Comparison of ENCODE assay signal across 16 cellular contexts in genomic region chr1:222930097-222930496, GRCh38.
DNase-seq lines count a peak whose midpoint lies in the region; ATAC-seq and TF ChIP-seq lines count a peak whose summit lies in the region.
"Had no signal": no experiment of that assay in that cellular context is flagged by ENCODE, and none has a peak within 500 bp of the region (broad histone marks: within the 10 kb centered on the region; RNA-seq: fewer than 3 reads in every experiment).

No MANE protein-coding gene starts in this region.

- H3K4me3 ChIP-seq in hepatocyte (no peak overlapping the region), psoas muscle (peak overlapping the region; percentile 62)

- H4K20me1 ChIP-seq in hepatocyte (ENCODE audit: insufficient read depth, poor library complexity, severe bottlenecking), result no peaks in the 10 kb centered on the region

- DNase-seq in NCI-H2171 treated with DMSO at 0.1 percent for 48 hours (lab: John Stamatoyannopoulos, UW) (peak; percentile 8), NCI-H2171 (lab: John Stamatoyannopoulos, UW) (no peak), HEK293T (ENCODE audit: extremely low spot score) (no peak), hepatocyte (ENCODE audit: low spot score) (no peak), psoas muscle (no peak), GF-D8 (lab: John Stamatoyannopoulos, UW) (no peak), RWPE1 (ENCODE audit: low spot score) (no peak), NCI-H2107 (lab: John Stamatoyannopoulos, UW) (no peak)
- DNase-seq: COR-L47; DMS79 treated with DMSO at 0.1 percent for 48 hours; NCI-H1930; NCI-H510A treated with DMSO at 0.1 percent for 48 hours; NK-92 treated with Interleukin-12 subunit alpha and Interleukin-12 subunit beta, amount 100 ng/mL, for 24 hours; OCI-M1; SK-N-SH had no signal

- POLR2A ChIA-PET in HEK293T (lab: Yijun Ruan, JAX), result no interaction called here
- POLR2A ChIA-PET in RWPE1 (lab: Yijun Ruan, JAX; ENCODE audit: low non-redundant PET), result no interaction called here

- H3K9me3 ChIP-seq in hepatocyte (ENCODE audit: low read depth) (no peaks in the 10 kb centered on the region), psoas muscle (no peaks in the 10 kb centered on the region)
- H3K9me3 ChIP-seq: SK-N-SH had no signal

- CTCF ChIA-PET in HEK293T (lab: Yijun Ruan, JAX) (no interaction called here), RWPE1 (lab: Yijun Ruan, JAX) (no interaction called here)

- H3K4me2 ChIP-seq in hepatocyte, result peak overlapping the region; percentile 69
- H3K4me2 ChIP-seq: SK-N-SH had no signal

- H3K27ac ChIP-seq in hepatocyte, result no peak overlapping the region
- no peak overlapping the region for H3K27ac ChIP-seq in psoas muscle
- H3K27ac ChIP-seq in RWPE1, result no peak overlapping the region
- H3K27ac ChIP-seq: C4-2B had no signal

- no peak overlapping the region for H2AFZ ChIP-seq in hepatocyte

- no peaks in the 10 kb centered on the region for H3K9me2 ChIP-seq in hepatocyte (replicated peaks; ENCODE audit: insufficient read depth)
- H3K9me2 ChIP-seq: SK-N-SH had no signal

- intact Hi-C loops in psoas muscle (cut with DNase I), result loop anchor here in 1 of 2 donors (5.0 kb wide), 1 partner anchor 48 kb away; no protein-coding TSS in a partner anchor

- no peaks in the 10 kb centered on the region for H3K27me3 ChIP-seq in hepatocyte
- no peaks in the 10 kb centered on the region for H3K27me3 ChIP-seq in psoas muscle (ENCODE audit: insufficient read depth in 3 of 3, low read length in 2 of 3)

- TF ChIP-seq CTCF in hepatocyte (IDR thresholded peaks at IDR 0.05; ENCODE audit: poor library complexity) (no peak), psoas muscle (IDR thresholded peaks at IDR 0.05) (no peak), RWPE1 (conservative IDR thresholded peaks at IDR 0.05; ENCODE audit: low read depth) (no peak)

- ATAC-seq in psoas muscle, result no peak

- peaks cover 16% of the 10 kb centered on the region for H3K4me1 ChIP-seq in hepatocyte (ENCODE audit: insufficient read depth)
- peaks cover 9% of the 10 kb centered on the region for H3K4me1 ChIP-seq in psoas muscle

- peaks cover 25% of the 10 kb centered on the region for H3K79me2 ChIP-seq in hepatocyte

- H3K36me3 ChIP-seq in hepatocyte (replicated peaks; ENCODE audit: insufficient read depth, low read depth) (no peaks in the 10 kb centered on the region), psoas muscle (ENCODE audit: insufficient read depth in 1 of 2, low read depth in 1 of 2) (no peaks in the 10 kb centered on the region)

TF ChIP-seq in HEK293T, 16 proteins besides CTCF, POLR2A, EP300 and RAD21:
- TF ChIP-seq FOXA1 (IDR thresholded peaks at IDR 0.05) (no peak), ELF4 (IDR thresholded peaks at IDR 0.05) (no peak), LEF1 (IDR thresholded peaks at IDR 0.05; ENCODE audit: borderline replicate concordance) (no peak), NFRKB (IDR thresholded peaks at IDR 0.05) (no peak), FOXK2 (IDR thresholded peaks at IDR 0.05) (no peak), BHLHE40 (IDR thresholded peaks at IDR 0.05; ENCODE audit: borderline replicate concordance) (no peak), PKNOX1 (IDR thresholded peaks at IDR 0.05) (peak; percentile 38), L3MBTL2 (conservative IDR thresholded peaks at IDR 0.05) (no peak)
